In genomic region chr10:102596506-102596971, GRCh38 we compare ENCODE assay signal across 8 cellular contexts. TPM values are rescaled to one million over a fixed set of nuclear protein-coding genes. Genes with fewer than 3 reads are reported as not detected.
DNase-seq lines count a peak whose midpoint lies in the region; ATAC-seq, FAIRE-seq and TF ChIP-seq lines count a peak whose summit lies in the region.

No MANE protein-coding gene starts in this region.

- H3K36me3 ChIP-seq in astrocyte (ENCODE audit: insufficient read depth, low read length), result no peaks in the 10 kb centered on the region

- H3K79me2 ChIP-seq in astrocyte (ENCODE audit: insufficient read depth, low read length), result no peaks in the 10 kb centered on the region

- no peaks in the 10 kb centered on the region for H3K27me3 Mint-ChIP-seq in astrocyte (ENCODE audit: low read depth, unreplicated experiment)

- H3K9me3 ChIP-seq in astrocyte (ENCODE audit: insufficient read depth, low read depth, low read length), result no peaks in the 10 kb centered on the region

- H3K27ac ChIP-seq in astrocyte (ENCODE audit: low read depth, low read length) (no peak overlapping the region), skin epidermis (peak overlapping the region in 13 of 21 experiments; percentile 12 to 82 (median 55))

- peaks cover 5% of the 10 kb centered on the region for H4K20me1 ChIP-seq in astrocyte (ENCODE audit: insufficient read depth, low read length)

- no peak overlapping the region for H3K4me2 ChIP-seq in astrocyte (ENCODE audit: low read length)

- peak; percentile 78 for TF ChIP-seq CTCF in astrocyte (IDR thresholded peaks at IDR 0.05; ENCODE audit: insufficient read depth, low read depth, low read length)

- H3K9ac ChIP-seq in astrocyte (ENCODE audit: low read length), result no peak overlapping the region

- H3K4me3 Mint-ChIP-seq in astrocyte (ENCODE audit: unreplicated experiment), result no peak overlapping the region

- peaks cover 25% of the 10 kb centered on the region for H3K4me1 ChIP-seq in astrocyte (ENCODE audit: insufficient read depth, low read length)

- H3K27me3 ChIP-seq in astrocyte (ENCODE audit: insufficient read depth, low read length), result no peaks in the 10 kb centered on the region

- H3K9me3 Mint-ChIP-seq in astrocyte (ENCODE audit: unreplicated experiment), result no peaks in the 10 kb centered on the region

- H3K4me3 ChIP-seq in astrocyte (ENCODE audit: insufficient read depth, low read depth, low read length), result no peak overlapping the region
- H3K4me3 ChIP-seq in skin epidermis, result no peak overlapping the region

- H3K36me3 Mint-ChIP-seq in astrocyte (ENCODE audit: low read depth, unreplicated experiment), result peaks cover 21% of the 10 kb centered on the region

- peaks cover 47% of the 10 kb centered on the region for H3K4me1 Mint-ChIP-seq in astrocyte (ENCODE audit: low read depth, unreplicated experiment)

- no peak overlapping the region for H2AFZ ChIP-seq in astrocyte (ENCODE audit: low read depth, low read length)

- peak; percentile 56 for DNase-seq in COLO829 (ENCODE audit: low spot score)
- peak; percentile 46 for DNase-seq in NCI-H510A (lab: John Stamatoyannopoulos, UW)
- DNase-seq in astrocyte (ENCODE audit: low read depth), result peak; percentile 40
- peak; percentile 58 for DNase-seq in iPS DF 4.7 (ENCODE audit: extremely low read depth, low spot score)
- DNase-seq in activated CD8-positive, alpha-beta memory T cell treated with anti-CD3 and anti-CD28 coated beads, Interleukin-2, amount 50 U/mL, for 48 hours, result no peak

- ATAC-seq in GM21737 (IDR thresholded peaks at IDR 0.05; ENCODE audit: unreplicated experiment), result peak; percentile 60
- ATAC-seq in HG03442 (IDR thresholded peaks at IDR 0.05; ENCODE audit: unreplicated experiment), result no peak

- peak; percentile 26 for FAIRE-seq in astrocyte (lab: Jason Lieb, UNC)

- H3K27ac Mint-ChIP-seq in astrocyte (ENCODE audit: unreplicated experiment), result no peak overlapping the region

RNA-seq across cellular contexts. Expression of gene TRIM8, which starts 47.7 kb away (rescaled TPM):
- 103 and 117 TPM in 2 replicates for total RNA-seq in astrocyte
